22 cellular contexts compared by ENCODE assay signal in genomic region chr4:8697826-8698225, GRCh38.
A peak's percentile ranks its signal among the peaks of the same experiment; 100 is the strongest.
DNase-seq lines count a peak whose midpoint lies in the region; ATAC-seq, FAIRE-seq and TF ChIP-seq lines count a peak whose summit lies in the region.
"Had no signal": no experiment of that assay in that cellular context is flagged by ENCODE, and none has a peak within 500 bp of the region (broad histone marks: within the 10 kb centered on the region; RNA-seq: fewer than 3 reads in every experiment).

No MANE protein-coding gene starts in this region.

- no peaks in the 10 kb centered on the region for H3K9me3 ChIP-seq in upper lobe of right lung
- H3K9me3 ChIP-seq in kidney (ENCODE audit: control insufficient read depth in 1 of 2, low read length in 2 of 2), result peaks cover 0 to 7% of the 10 kb centered on the region in 2 donors
- H3K9me3 ChIP-seq: SJSA1 had no signal

- CTCF ChIA-PET in activated CD8-positive, alpha-beta T cell treated with anti-CD3 and anti-CD28 coated beads, Interleukin-2, amount 10 ng/mL, durations not matched to agents 7 days and 5 days (lab: Charles Lee), result no interaction called here

- H3K27ac Mint-ChIP-seq in activated CD8-positive, alpha-beta T cell treated with anti-CD3 and anti-CD28 coated beads, Interleukin-2, amount 10 ng/mL, durations not matched to agents 7 days and 5 days, result no peak overlapping the region

- H3K36me3 Mint-ChIP-seq in activated CD8-positive, alpha-beta T cell treated with anti-CD3 and anti-CD28 coated beads, Interleukin-2, amount 10 ng/mL, durations not matched to agents 7 days and 5 days (ENCODE audit: low read depth), result no peaks in the 10 kb centered on the region

- no peak overlapping the region for H3K4me3 Mint-ChIP-seq in activated CD8-positive, alpha-beta T cell treated with anti-CD3 and anti-CD28 coated beads, Interleukin-2, amount 10 ng/mL, durations not matched to agents 7 days and 5 days

- H3K27ac ChIP-seq in upper lobe of right lung (no peak overlapping the region), kidney (ENCODE audit: low read depth in 2 of 2, low read length in 2 of 2) (no peak overlapping the region)
- H3K27ac ChIP-seq: SJSA1 had no signal

- no peak for FAIRE-seq in kidney (lab: Jason Lieb, UNC)
- FAIRE-seq: GM12892 had no signal

- no peaks in the 10 kb centered on the region for H3K4me1 Mint-ChIP-seq in activated CD8-positive, alpha-beta T cell treated with anti-CD3 and anti-CD28 coated beads, Interleukin-2, amount 10 ng/mL, durations not matched to agents 7 days and 5 days (ENCODE audit: low read depth)

- ATAC-seq in left lobe of liver, result no peak
- ATAC-seq in upper lobe of right lung, result no peak
- no peak for ATAC-seq in activated CD8-positive, alpha-beta T cell treated with anti-CD3 and anti-CD28 coated beads, Interleukin-2, amount 10 ng/mL, durations not matched to agents 7 days and 5 days
- ATAC-seq: PC-3 had no signal

- no peak overlapping the region for H3K9ac ChIP-seq in kidney (ENCODE audit: low read length in 2 of 2)

- peaks cover 29% of the 10 kb centered on the region for H3K27me3 ChIP-seq in upper lobe of right lung
- H3K27me3 ChIP-seq: SJSA1 had no signal

- no peak for TF ChIP-seq CTCF in upper lobe of right lung (IDR thresholded peaks at IDR 0.05)
- no peak for TF ChIP-seq CTCF in kidney (IDR thresholded peaks at IDR 0.05; ENCODE audit: borderline replicate concordance, extremely low read depth, insufficient read depth)

- no peaks in the 10 kb centered on the region for H3K9me3 Mint-ChIP-seq in activated CD8-positive, alpha-beta T cell treated with anti-CD3 and anti-CD28 coated beads, Interleukin-2, amount 10 ng/mL, durations not matched to agents 7 days and 5 days (ENCODE audit: insufficient read depth)

- no peaks in the 10 kb centered on the region for H3K27me3 Mint-ChIP-seq in activated CD8-positive, alpha-beta T cell treated with anti-CD3 and anti-CD28 coated beads, Interleukin-2, amount 10 ng/mL, durations not matched to agents 7 days and 5 days (ENCODE audit: low read depth)

- H3K4me1 ChIP-seq in upper lobe of right lung (no peaks in the 10 kb centered on the region), kidney (ENCODE audit: control insufficient read depth in 1 of 2, insufficient read depth in 1 of 2, low read depth in 1 of 2, low read length in 2 of 2) (no peaks in the 10 kb centered on the region)
- H3K4me1 ChIP-seq: SJSA1 had no signal

- intact Hi-C loops in posterior vena cava (cut with DNase I) (loop anchor here in 1 of 2 donors (5.0 kb wide), 1 partner anchor 1384 kb away; no protein-coding TSS in a partner anchor), upper lobe of right lung (cut with DNase I) (no loop called here), kidney (cut with DNase I) (no loop called here)

- POLR2A ChIA-PET in activated CD8-positive, alpha-beta T cell treated with anti-CD3 and anti-CD28 coated beads, Interleukin-2, amount 10 ng/mL, durations not matched to agents 7 days and 5 days (lab: Charles Lee), result no interaction called here

- no peaks in the 10 kb centered on the region for H3K36me3 ChIP-seq in upper lobe of right lung
- no peaks in the 10 kb centered on the region for H3K36me3 ChIP-seq in kidney (ENCODE audit: control insufficient read depth in 1 of 2, insufficient read depth in 2 of 2, low read length in 2 of 2)
- H3K36me3 ChIP-seq: SJSA1 had no signal

- H3K4me3 ChIP-seq in upper lobe of right lung (no peak overlapping the region), kidney (ENCODE audit: low read length in 2 of 2) (no peak overlapping the region)
- H3K4me3 ChIP-seq: SJSA1 had no signal

- DNase-seq in activated effector memory CD4-positive, alpha-beta T cell treated with anti-CD3 and anti-CD28 coated beads, Interleukin-2, amount 50 U/mL, for 16 hours, result peak; percentile 24
- no peak for DNase-seq in activated effector memory CD4-positive, alpha-beta T cell treated with Interleukin-2 at 50 U/mL for 16 hours
- DNase-seq in left lobe of liver (ENCODE audit: low spot score), result peak; percentile 18
- peak; percentile 58 for DNase-seq in posterior vena cava (ENCODE audit: low spot score)
- peak; percentile 48 for DNase-seq in upper lobe of right lung
- no peak for DNase-seq in kidney
- no peak for DNase-seq in central memory CD4-positive, alpha-beta T cell
- no peak for DNase-seq in activated CD8-positive, alpha-beta T cell treated with anti-CD3 and anti-CD28 coated beads, Interleukin-2, amount 10 ng/mL, durations not matched to agents 7 days and 5 days
- DNase-seq: Calu3; DMS79 treated with DMSO at 0.1 percent for 48 hours; GF-D8; Karpas-422; NCI-H1092 treated with DMSO at 0.1 percent for 48 hours; NCI-H1436; NCI-H187; NCI-H2081 treated with DMSO at 0.1 percent for 48 hours; NCI-H524; NCI-H774; NK-92 treated with Interleukin-12 subunit alpha and Interleukin-12 subunit beta, amount 100 ng/mL, for 24 hours; PC-3 had no signal

Comparison
In these comparisons a context has a peak if more than half of its experiments do, and no peak if none do; other contexts are left out.
1. DNase-seq: peak in activated effector memory CD4-positive, alpha-beta T cell treated with anti-CD3 and anti-CD28 coated beads, Interleukin-2, amount 50 U/mL, for 16 hours (single experiment), left lobe of liver (single experiment), posterior vena cava (single experiment) and upper lobe of right lung (single experiment); none in activated effector memory CD4-positive, alpha-beta T cell treated with Interleukin-2 at 50 U/mL for 16 hours (single experiment), kidney (single experiment), central memory CD4-positive, alpha-beta T cell (single experiment) and activated CD8-positive, alpha-beta T cell treated with anti-CD3 and anti-CD28 coated beads, Interleukin-2, amount 10 ng/mL, durations not matched to agents 7 days and 5 days (single experiment).